In the genomic region with DNA sequence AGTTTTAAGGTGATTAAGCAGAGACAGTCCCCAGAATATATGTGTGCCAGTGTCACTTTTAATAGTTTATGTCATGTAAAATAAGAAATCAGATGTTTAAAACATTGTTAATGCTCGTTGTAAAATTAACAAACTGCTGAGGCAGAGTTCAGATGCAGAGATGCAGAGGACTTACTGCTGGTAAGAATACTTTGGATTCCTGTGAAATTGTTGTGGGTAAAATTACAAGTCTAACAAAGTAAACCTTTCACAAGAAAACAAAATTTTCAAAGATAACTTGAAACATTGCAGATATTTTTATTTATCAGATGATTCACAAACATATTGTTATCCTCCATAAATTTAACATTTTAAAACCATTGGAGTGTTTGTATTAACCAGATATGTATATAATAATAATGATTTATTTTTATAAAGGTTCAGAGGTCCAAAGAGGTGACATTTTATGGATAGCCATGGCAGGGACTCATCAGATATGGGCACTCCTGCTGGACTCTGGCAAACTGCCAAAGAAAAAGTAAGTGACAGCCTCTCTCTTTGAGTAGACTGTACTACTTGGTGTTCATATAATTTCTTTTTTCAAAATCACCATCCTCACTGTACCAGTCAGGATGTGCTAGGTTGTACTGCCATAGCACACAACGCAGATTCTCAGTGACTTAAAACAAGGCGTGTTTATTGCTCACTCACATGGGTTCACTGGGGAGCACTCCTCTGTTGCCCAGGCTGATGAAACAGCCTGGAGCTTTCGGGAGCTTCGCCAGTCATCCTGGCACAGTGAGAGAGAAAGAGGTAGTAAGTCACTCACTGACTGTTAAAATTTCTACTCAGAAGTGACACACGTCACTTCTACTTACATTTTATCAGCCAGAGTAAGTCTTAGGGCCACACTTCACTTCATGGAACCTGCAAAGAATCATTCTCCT, we compare ENCODE assay signal across 17 cellular contexts. TPM values are rescaled to one million over a fixed set of nuclear protein-coding genes. Genes with fewer than 3 reads are reported as not detected.
DNase-seq lines count a peak whose midpoint lies in the region; ATAC-seq and TF ChIP-seq lines count a peak whose summit lies in the region.
"Had no signal": no experiment of that assay in that cellular context is flagged by ENCODE, and none has a peak within 500 bp of the region (broad histone marks: within the 10 kb centered on the region; RNA-seq: fewer than 3 reads in every experiment).

No MANE protein-coding gene starts in this region.

- H3K9ac ChIP-seq in Loucy (ENCODE audit: low read depth, low read length, poor library complexity, severe bottlenecking) = peak overlapping the region; percentile 65
- H3K9ac ChIP-seq: BLaER1 treated with 17β-estradiol and CSF1 and Interleukin-3, amounts not matched to agents 10 nM and 100 nM; KMS-11 had no signal

- peak overlapping the region; percentile 58 for H3K27ac Mint-ChIP-seq in chondrocyte (ENCODE audit: unreplicated experiment)
- H3K27ac Mint-ChIP-seq: type B pancreatic cell had no signal

- H3K36me3 Mint-ChIP-seq in chondrocyte (ENCODE audit: low read depth) = peaks cover 10% of the 10 kb centered on the region

- H3K79me2 ChIP-seq in Loucy (ENCODE audit: insufficient read depth, low read length) = peaks cover 17% of the 10 kb centered on the region; the same call in 1 of the 2 replicates

- no peaks in the 10 kb centered on the region for H3K9me3 Mint-ChIP-seq in chondrocyte (ENCODE audit: low read depth)
- H3K9me3 Mint-ChIP-seq: type B pancreatic cell had no signal

- no peaks in the 10 kb centered on the region for H4K20me1 ChIP-seq in Loucy (ENCODE audit: insufficient read depth, low read length, poor library complexity, severe bottlenecking)
- H4K20me1 ChIP-seq: BLaER1 treated with 17β-estradiol and CSF1 and Interleukin-3, amounts not matched to agents 10 nM and 100 nM had no signal

- H3K27me3 Mint-ChIP-seq in chondrocyte (ENCODE audit: low read depth) = no peaks in the 10 kb centered on the region
- H3K27me3 Mint-ChIP-seq: naive B cell, type B pancreatic cell had no signal

- H3K4me1 Mint-ChIP-seq in chondrocyte (ENCODE audit: low read depth) = peaks cover 46% of the 10 kb centered on the region

- H3F3A ChIP-seq in Loucy (ENCODE audit: low read depth) = peaks cover 13% of the 10 kb centered on the region; the same call in 1 of the 2 replicates

- DNase-seq in EH (ENCODE audit: low read depth) (peak; percentile 36), chondrocyte (ENCODE audit: low spot score) (no peak), left colon (no peak), GM10266 (ENCODE audit: extremely low spot score) (no peak), SKM-1 (lab: John Stamatoyannopoulos, UW; ENCODE audit: unreplicated experiment) (no peak), amniotic stem cell (lab: John Stamatoyannopoulos, UW) (no peak)
- DNase-seq in activated CD4-positive, alpha-beta T cell treated with anti-CD3 and anti-CD28 coated beads for 4 hours = no peak
- DNase-seq: activated naive CD4-positive, alpha-beta T cell; kidney glomerular epithelial cell; naive B cell; NCI-H2081; stimulated activated CD4-positive, alpha-beta T cell treated with anti-CD3 and anti-CD28 coated beads, Interleukin-2, amount 100 ng/mL, for 48 hours had no signal

- TF ChIP-seq CTCF in Loucy (conservative IDR thresholded peaks at IDR 0.05; ENCODE audit: low read length) (no peak), chondrocyte (IDR thresholded peaks at IDR 0.05) (no peak), GM10266 (IDR thresholded peaks at IDR 0.05; ENCODE audit: control insufficient read depth, insufficient read depth, low read depth, missing control alignments) (no peak)

- no peaks in the 10 kb centered on the region for H3K9me3 ChIP-seq in Loucy (ENCODE audit: insufficient read depth, low read depth, low read length)
- H3K9me3 ChIP-seq: breast epithelium had no signal

- intact Hi-C loops in left colon (cut with DNase I, micrococcal nuclease) = no loop called here

- H2AFZ ChIP-seq in Loucy (ENCODE audit: low read length) = no peak overlapping the region

- peak overlapping the region; percentile 73 for H3K4me2 ChIP-seq in Loucy (ENCODE audit: low read depth, low read length, poor library complexity, severe bottlenecking)
- H3K4me2 ChIP-seq: KMS-11 had no signal

- H3K9me2 ChIP-seq in Loucy (replicated peaks; ENCODE audit: low read depth, low read length) = no peaks in the 10 kb centered on the region

- H3K36me3 ChIP-seq in Loucy (ENCODE audit: insufficient read depth, low read length) = peaks cover 29% of the 10 kb centered on the region

- H3K4me3 Mint-ChIP-seq in chondrocyte (ENCODE audit: unreplicated experiment) = no peak overlapping the region
- H3K4me3 Mint-ChIP-seq: naive B cell, type B pancreatic cell had no signal

- H3K4me1 ChIP-seq in Loucy (ENCODE audit: insufficient read depth, low read length, poor library complexity, severe bottlenecking) = peaks cover 69% of the 10 kb centered on the region
- H3K4me1 ChIP-seq: breast epithelium had no signal

- no peaks in the 10 kb centered on the region for H3K27me3 ChIP-seq in Loucy (ENCODE audit: insufficient read depth, low read length, poor library complexity, severe bottlenecking)
- H3K27me3 ChIP-seq: BLaER1 treated with 17β-estradiol and CSF1 and Interleukin-3, amounts not matched to agents 10 nM and 100 nM; breast epithelium had no signal

- peak overlapping the region; percentile 50 for H3K4me3 ChIP-seq in Loucy (ENCODE audit: low read length, poor library complexity, severe bottlenecking)
- H3K4me3 ChIP-seq: BLaER1 treated with 17β-estradiol and CSF1 and Interleukin-3, amounts not matched to agents 10 nM and 100 nM; breast epithelium had no signal

- peak; percentile 41 for ATAC-seq in left colon

RNA-seq across cellular contexts. Expression of a gene that starts 43.5 kb away (rescaled TPM):
- total RNA-seq in chondrocyte (26.3 to 47.2 TPM (median 29.2 TPM) in 3 replicates), left colon (10 to 100 TPM; 33.0 to 36.5 TPM)

RNA-seq across cellular contexts. Expression of a gene that starts 44.1 kb away (rescaled TPM):
- 5.7 to 7.0 TPM (median 6.3 TPM) in 3 replicates for total RNA-seq in chondrocyte
- 1 to 10 TPM; 3.7 to 4.9 TPM for total RNA-seq in left colon
